8 cellular contexts compared by ENCODE assay signal in the genomic region with DNA sequence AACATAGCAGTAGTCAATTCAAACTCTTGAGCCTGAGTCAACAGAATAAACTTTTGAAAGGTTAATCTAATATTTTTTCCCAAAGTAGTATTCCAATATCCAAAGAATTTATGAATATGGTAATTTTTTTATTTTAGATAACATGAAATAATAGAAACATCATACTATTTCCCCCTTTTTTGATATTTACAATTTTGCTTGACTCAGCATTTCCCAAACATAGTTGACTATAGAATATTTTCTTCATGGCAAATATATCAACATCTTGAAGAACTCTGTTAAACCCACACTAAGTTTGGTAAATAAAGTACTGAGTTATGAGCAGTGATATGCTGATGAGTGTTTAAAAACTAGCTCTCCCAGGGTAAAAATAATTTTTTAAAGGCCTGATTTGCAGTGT.
"Had no signal": no experiment of that assay in that cellular context is flagged by ENCODE, and none has a peak within 500 bp of the region (broad histone marks: within the 10 kb centered on the region; RNA-seq: fewer than 3 reads in every experiment).

No MANE protein-coding gene starts in this region.

- H3K4me3 ChIP-seq: GM12878 had no signal

- ATAC-seq: GM12878 had no signal

- FAIRE-seq: G401.6, GM12878, GM12891, GM12892, GM18507, GM19239 had no signal

- DNase-seq: GDM1, GF-D8 had no signal
